ENCODE assay signal across 21 cellular contexts in genomic region chr22:17873116-17873515, GRCh38.
"Had no signal": no experiment of that assay in that cellular context is flagged by ENCODE, and none has a peak within 500 bp of the region (broad histone marks: within the 10 kb centered on the region; RNA-seq: fewer than 3 reads in every experiment).

No MANE protein-coding gene starts in this region.

- H3K4me3 Mint-ChIP-seq: central memory CD8-positive, alpha-beta T cell; effector memory CD8-positive, alpha-beta T cell; memory B cell; mesothelial cell of epicardium; natural killer cell treated with Interleukin-12 subunit alpha and Interleukin-12 subunit beta and Interleukin-15 and Interleukin-18, amount 100 ng/mL, for 72 hours had no signal

- H3K27me3 ChIP-seq: esophagus squamous epithelium, gastroesophageal sphincter, right lobe of liver, upper lobe of left lung, uterus had no signal

- H3K9me3 Mint-ChIP-seq: central memory CD8-positive, alpha-beta T cell; effector memory CD8-positive, alpha-beta T cell; memory B cell; mesothelial cell of epicardium; natural killer cell treated with Interleukin-12 subunit alpha and Interleukin-12 subunit beta and Interleukin-15 and Interleukin-18, amount 100 ng/mL, for 72 hours had no signal

- DNase-seq: effector memory CD8-positive, alpha-beta T cell; esophagus squamous epithelium; foreskin fibroblast; glutamatergic neuron; lower lobe of right lung; right lobe of liver; stimulated activated CD4-positive, alpha-beta T cell treated with anti-CD3 and anti-CD28 coated beads, Interleukin-2, amount 100 ng/mL, for 24 hours; stimulated activated CD4-positive, alpha-beta T cell treated with anti-CD3 and anti-CD28 coated beads, Interleukin-4, amount 100 ng/mL, for 4 hours; stimulated activated naive CD8-positive, alpha-beta T cell treated with anti-CD3 and anti-CD28 coated beads, Interleukin-15, Interleukin-2, amounts not matched to agents 100 U/mL and 50 U/mL, for 24 hours; upper lobe of left lung; uterus had no signal

- H3K27me3 Mint-ChIP-seq: central memory CD8-positive, alpha-beta T cell; effector memory CD8-positive, alpha-beta T cell; memory B cell; natural killer cell treated with Interleukin-12 subunit alpha and Interleukin-12 subunit beta and Interleukin-15 and Interleukin-18, amount 100 ng/mL, for 72 hours had no signal

- H3K4me1 Mint-ChIP-seq: central memory CD8-positive, alpha-beta T cell; mesothelial cell of epicardium had no signal

- H3K9me3 ChIP-seq: esophagus squamous epithelium, gastroesophageal sphincter, left lung, lower lobe of right lung, prostate gland, right lobe of liver, thoracic aorta, upper lobe of left lung, uterus had no signal

- H3K4me1 ChIP-seq: left lung, lower lobe of right lung, parathyroid adenoma, right lobe of liver, upper lobe of left lung, uterus had no signal

- H3K36me3 ChIP-seq: uterus had no signal

- H3K27ac ChIP-seq: gastroesophageal sphincter, left lung, lower lobe of right lung, parathyroid adenoma, prostate gland, right lobe of liver, thoracic aorta, upper lobe of left lung, uterus had no signal

- ATAC-seq: effector memory CD8-positive, alpha-beta T cell; gastroesophageal sphincter; left lung; lower lobe of right lung; natural killer cell treated with Interleukin-12 subunit alpha and Interleukin-12 subunit beta and Interleukin-15 and Interleukin-18, amount 100 ng/mL, for 72 hours; right lobe of liver had no signal

- H3K27ac Mint-ChIP-seq: effector memory CD8-positive, alpha-beta T cell; memory B cell; mesothelial cell of epicardium; natural killer cell treated with Interleukin-12 subunit alpha and Interleukin-12 subunit beta and Interleukin-15 and Interleukin-18, amount 100 ng/mL, for 72 hours had no signal

- H3K4me3 ChIP-seq: esophagus squamous epithelium, gastroesophageal sphincter, left lung, lower lobe of right lung, prostate gland, right lobe of liver, skin epidermis, thoracic aorta, upper lobe of left lung, uterus had no signal
